1 cellular context compared by ENCODE assay signal in the genomic region with DNA sequence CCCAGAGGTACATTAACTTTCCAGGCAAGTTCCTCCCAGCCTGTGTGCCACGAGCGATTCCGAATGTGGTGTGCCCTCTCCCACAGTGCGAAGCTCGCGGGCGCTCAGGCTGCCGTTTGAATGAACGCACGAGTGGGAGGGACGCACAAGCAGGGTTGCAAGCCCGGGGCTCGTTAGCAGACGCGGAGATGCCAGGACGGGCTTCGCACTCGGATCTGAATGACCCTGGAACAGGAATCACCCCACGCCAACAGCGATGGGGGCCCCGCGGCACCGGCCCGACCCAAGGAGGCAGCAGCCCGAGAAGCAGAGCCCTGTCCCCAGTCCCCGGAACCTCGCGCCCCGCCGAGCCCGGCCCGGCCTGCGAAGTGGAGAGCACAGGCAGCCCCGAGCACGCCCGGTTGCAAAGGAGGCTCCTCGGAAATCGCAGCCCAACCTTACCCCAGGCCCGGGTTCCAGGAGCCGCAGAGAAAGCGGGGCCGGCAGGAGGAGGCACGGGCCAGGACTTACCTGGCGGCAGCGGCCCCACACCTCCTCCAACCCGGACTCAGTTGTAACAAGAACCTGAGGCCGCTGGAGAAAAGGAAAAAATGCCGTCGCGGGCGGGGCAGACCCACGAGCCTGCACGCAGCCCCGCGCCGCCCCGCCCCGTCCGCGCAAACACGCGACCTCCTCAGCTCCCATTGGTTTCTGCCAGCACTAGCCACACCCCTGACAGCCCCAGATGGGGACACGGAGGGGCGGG.
A peak's percentile ranks its signal among the peaks of the same experiment; 100 is the strongest.
TF ChIP-seq lines count a peak whose summit lies in the region.

SLC25A30 (minus strand) TSS at position 584 of the 745 bp plus-strand sequence. CDS start 6,948 bp downstream, outside the sequence.

TF ChIP-seq in HepG2, 621 proteins besides CTCF, POLR2A, EP300 and RAD21 (continued from another document and continues in another):
- peak; percentile 61; the same call in 1 of the 2 replicates for TF ChIP-seq NFAT5 (CRISPR knock-in tag; IDR thresholded peaks at IDR 0.05)
- TF ChIP-seq ERF (CRISPR knock-in tag; IDR thresholded peaks at IDR 0.05), result peak; percentile 53; the same call in 1 of the 2 replicates
- 0 out of 2 replicates have a peak, but pooled peaks have one; percentile 72 for TF ChIP-seq TERF1 (CRISPR knock-in tag; IDR thresholded peaks at IDR 0.05)
- TF ChIP-seq HOXD1 (CRISPR knock-in tag; IDR thresholded peaks at IDR 0.05), result 0 out of 2 replicates have a peak, but pooled peaks have one; percentile 62
- peak in 1 of 2 experiments; percentile 86; a peak in 3 of 4 replicates for TF ChIP-seq HMGXB4 (CRISPR knock-in tag; IDR thresholded peaks at IDR 0.05; ENCODE audit: borderline replicate concordance in 1 of 2, low read depth in 1 of 2)
- TF ChIP-seq ZNF766 (CRISPR knock-in tag; IDR thresholded peaks at IDR 0.05; ENCODE audit: borderline replicate concordance), result peak; percentile 89; the same call in 1 of the 2 replicates
- TF ChIP-seq ZNF431 (CRISPR knock-in tag; IDR thresholded peaks at IDR 0.05; ENCODE audit: borderline replicate concordance, low read depth), result peak; percentile 56; the same call in 1 of the 2 replicates
- no peak for TF ChIP-seq U2AF1 (optimal IDR thresholded peaks at IDR 0.05; ENCODE audit: low read depth, low read length)
- peak; percentile 89 for TF ChIP-seq HNF1B (CRISPR knock-in tag; IDR thresholded peaks at IDR 0.05)
- peak; percentile 41; the same call in 1 of the 2 replicates for TF ChIP-seq ZNF629 (CRISPR knock-in tag; conservative IDR thresholded peaks at IDR 0.05)
- TF ChIP-seq MIXL1 (CRISPR knock-in tag; IDR thresholded peaks at IDR 0.05), result no peak
- peak; percentile 47; the same call in 1 of the 2 replicates for TF ChIP-seq ZNF552 (CRISPR knock-in tag; IDR thresholded peaks at IDR 0.05; ENCODE audit: borderline replicate concordance)
- TF ChIP-seq RBFOX2 (IDR thresholded peaks at IDR 0.05; ENCODE audit: low read depth, low read length), result peak; percentile 92
- TF ChIP-seq, protein P1, sequence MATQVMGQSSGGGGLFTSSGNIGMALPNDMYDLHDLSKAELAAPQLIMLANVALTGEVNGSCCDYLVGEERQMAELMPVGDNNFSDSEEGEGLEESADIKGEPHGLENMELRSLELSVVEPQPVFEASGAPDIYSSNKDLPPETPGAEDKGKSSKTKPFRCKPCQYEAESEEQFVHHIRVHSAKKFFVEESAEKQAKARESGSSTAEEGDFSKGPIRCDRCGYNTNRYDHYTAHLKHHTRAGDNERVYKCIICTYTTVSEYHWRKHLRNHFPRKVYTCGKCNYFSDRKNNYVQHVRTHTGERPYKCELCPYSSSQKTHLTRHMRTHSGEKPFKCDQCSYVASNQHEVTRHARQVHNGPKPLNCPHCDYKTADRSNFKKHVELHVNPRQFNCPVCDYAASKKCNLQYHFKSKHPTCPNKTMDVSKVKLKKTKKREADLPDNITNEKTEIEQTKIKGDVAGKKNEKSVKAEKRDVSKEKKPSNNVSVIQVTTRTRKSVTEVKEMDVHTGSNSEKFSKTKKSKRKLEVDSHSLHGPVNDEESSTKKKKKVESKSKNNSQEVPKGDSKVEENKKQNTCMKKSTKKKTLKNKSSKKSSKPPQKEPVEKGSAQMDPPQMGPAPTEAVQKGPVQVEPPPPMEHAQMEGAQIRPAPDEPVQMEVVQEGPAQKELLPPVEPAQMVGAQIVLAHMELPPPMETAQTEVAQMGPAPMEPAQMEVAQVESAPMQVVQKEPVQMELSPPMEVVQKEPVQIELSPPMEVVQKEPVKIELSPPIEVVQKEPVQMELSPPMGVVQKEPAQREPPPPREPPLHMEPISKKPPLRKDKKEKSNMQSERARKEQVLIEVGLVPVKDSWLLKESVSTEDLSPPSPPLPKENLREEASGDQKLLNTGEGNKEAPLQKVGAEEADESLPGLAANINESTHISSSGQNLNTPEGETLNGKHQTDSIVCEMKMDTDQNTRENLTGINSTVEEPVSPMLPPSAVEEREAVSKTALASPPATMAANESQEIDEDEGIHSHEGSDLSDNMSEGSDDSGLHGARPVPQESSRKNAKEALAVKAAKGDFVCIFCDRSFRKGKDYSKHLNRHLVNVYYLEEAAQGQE (IDR thresholded peaks at IDR 0.05; ENCODE audit: borderline replicate concordance in 1 of 2, low read depth in 1 of 2, low read length in 2 of 2), result peak in 1 of 2 experiments; percentile 55; a peak in 1 of 4 replicates
- no peak for TF ChIP-seq THAP7 (CRISPR knock-in tag; IDR thresholded peaks at IDR 0.05)
- no peak for TF ChIP-seq NPAS2 (CRISPR knock-in tag; IDR thresholded peaks at IDR 0.05; ENCODE audit: borderline replicate concordance)
- TF ChIP-seq ARNTL (CRISPR knock-in tag; IDR thresholded peaks at IDR 0.05), result peak; percentile 93
- TF ChIP-seq, protein P2, sequence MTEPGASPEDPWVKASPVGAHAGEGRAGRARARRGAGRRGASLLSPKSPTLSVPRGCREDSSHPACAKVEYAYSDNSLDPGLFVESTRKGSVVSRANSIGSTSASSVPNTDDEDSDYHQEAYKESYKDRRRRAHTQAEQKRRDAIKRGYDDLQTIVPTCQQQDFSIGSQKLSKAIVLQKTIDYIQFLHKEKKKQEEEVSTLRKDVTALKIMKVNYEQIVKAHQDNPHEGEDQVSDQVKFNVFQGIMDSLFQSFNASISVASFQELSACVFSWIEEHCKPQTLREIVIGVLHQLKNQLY (CRISPR knock-in tag; IDR thresholded peaks at IDR 0.05), result 0 out of 2 replicates have a peak, but pooled peaks have one; percentile 10
- peak; percentile 49; the same call in 1 of the 2 replicates for TF ChIP-seq GATAD2A (CRISPR knock-in tag; IDR thresholded peaks at IDR 0.05)
- TF ChIP-seq THAP11 (CRISPR knock-in tag; IDR thresholded peaks at IDR 0.05), result peak; percentile 48; the same call in 1 of the 2 replicates
- TF ChIP-seq, protein P3, sequence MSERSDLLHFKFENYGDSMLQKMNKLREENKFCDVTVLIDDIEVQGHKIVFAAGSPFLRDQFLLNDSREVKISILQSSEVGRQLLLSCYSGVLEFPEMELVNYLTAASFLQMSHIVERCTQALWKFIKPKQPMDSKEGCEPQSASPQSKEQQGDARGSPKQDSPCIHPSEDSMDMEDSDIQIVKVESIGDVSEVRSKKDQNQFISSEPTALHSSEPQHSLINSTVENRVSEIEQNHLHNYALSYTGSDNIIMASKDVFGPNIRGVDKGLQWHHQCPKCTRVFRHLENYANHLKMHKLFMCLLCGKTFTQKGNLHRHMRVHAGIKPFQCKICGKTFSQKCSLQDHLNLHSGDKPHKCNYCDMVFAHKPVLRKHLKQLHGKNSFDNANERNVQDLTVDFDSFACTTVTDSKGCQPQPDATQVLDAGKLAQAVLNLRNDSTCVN (CRISPR knock-in tag; IDR thresholded peaks at IDR 0.05; ENCODE audit: borderline replicate concordance), result no peak
- TF ChIP-seq ZNF749 (CRISPR knock-in tag; IDR thresholded peaks at IDR 0.05; ENCODE audit: borderline replicate concordance), result peak; percentile 86
- peak; percentile 53; the same call in 1 of the 2 replicates for TF ChIP-seq TFAP4 (IDR thresholded peaks at IDR 0.05; ENCODE audit: borderline replicate concordance, low read depth)
- TF ChIP-seq ZNF816 (CRISPR knock-in tag; IDR thresholded peaks at IDR 0.05; ENCODE audit: borderline replicate concordance), result no peak
